ENCODE assay signal across 24 cellular contexts in the genomic region with DNA sequence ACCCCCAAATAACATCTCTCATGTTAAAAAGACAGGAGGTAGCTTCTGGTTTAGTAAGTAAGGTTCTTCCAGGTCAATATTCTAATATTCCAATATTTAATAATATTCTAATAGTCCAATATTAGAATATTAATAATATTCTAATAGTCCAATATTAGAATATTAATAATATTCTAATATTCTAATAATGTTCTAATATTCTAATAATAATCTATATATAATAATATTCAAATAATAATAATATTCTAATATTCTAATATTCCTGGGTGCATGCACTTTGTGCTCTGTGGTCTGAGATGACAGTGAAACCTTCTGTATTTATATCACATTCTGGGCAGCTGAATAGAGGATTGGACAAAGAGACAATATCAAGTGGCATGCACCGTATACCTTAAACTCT.
"Had no signal": no experiment of that assay in that cellular context is flagged by ENCODE, and none has a peak within 500 bp of the region (broad histone marks: within the 10 kb centered on the region; RNA-seq: fewer than 3 reads in every experiment).

No MANE protein-coding gene starts in this region.

- H3K4me3 ChIP-seq: SJCRH30 had no signal

- H3K36me3 ChIP-seq: SJCRH30 had no signal

- H3K4me1 ChIP-seq: SJCRH30 had no signal

- FAIRE-seq: HTR-8/SVneo had no signal

- H3K9me3 ChIP-seq: SJCRH30 had no signal

- ATAC-seq: Panc1, PC-3, Right ventricle myocardium inferior, SK-N-SH treated with all-trans-retinoic acid at 6 μM for 48 hours had no signal

- DNase-seq: KBM-7, MV-4-11, NCI-H1048, NCI-H1105, NCI-H1417, NCI-H1436 treated with DMSO at 0.1 percent for 48 hours, NCI-H1694, NCI-H187 treated with DMSO at 0.1 percent for 48 hours, NCI-H2029 treated with DMSO at 0.1 percent for 48 hours, NCI-H2171, NCI-H226, NCI-H446, NCI-H510A, NCI-H524 treated with DMSO at 0.1 percent for 48 hours, NCI-H69, NCI-H774, PC-3, SHP77 treated with DMSO at 0.1 percent for 48 hours, SJCRH30 had no signal

- H3K27ac ChIP-seq: HL-60, SJCRH30 had no signal
